Comparison of ENCODE assay signal across 11 cellular contexts in the genomic region with DNA sequence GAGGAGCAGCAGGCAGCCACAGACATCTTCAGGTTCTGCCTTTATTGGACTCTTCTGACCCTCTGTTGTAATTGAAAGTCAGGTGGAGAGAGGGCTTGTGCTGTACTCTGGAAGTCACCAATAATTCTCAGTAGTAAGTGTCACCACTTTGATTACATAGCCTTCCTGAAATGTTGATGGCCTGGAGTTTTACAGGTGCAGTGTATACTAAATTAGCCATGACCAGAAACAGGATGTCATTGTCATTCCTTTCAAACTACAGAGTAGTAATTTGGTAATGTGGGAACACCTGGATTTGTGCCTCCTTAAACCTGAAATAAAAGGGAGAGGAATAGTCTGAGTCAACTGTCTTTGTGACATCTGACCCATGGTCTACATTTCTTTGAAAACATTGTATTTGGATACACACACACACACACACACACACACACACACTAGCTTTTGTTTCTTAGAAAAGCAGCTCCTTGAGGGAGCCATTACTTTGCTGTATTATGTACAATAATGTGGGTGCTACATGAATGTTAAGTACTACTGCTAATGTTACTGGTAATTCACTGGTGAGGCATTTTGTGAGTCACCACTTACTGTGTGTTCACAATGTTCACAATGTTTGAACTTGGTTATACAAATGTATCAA. TPM values are rescaled to one million over a fixed set of nuclear protein-coding genes. Genes with fewer than 3 reads are reported as not detected.
DNase-seq lines count a peak whose midpoint lies in the region; ATAC-seq and TF ChIP-seq lines count a peak whose summit lies in the region.
"Had no signal": no experiment of that assay in that cellular context is flagged by ENCODE, and none has a peak within 500 bp of the region (broad histone marks: within the 10 kb centered on the region; RNA-seq: fewer than 3 reads in every experiment).

No MANE protein-coding gene starts in this region.

- H3K27ac ChIP-seq in spleen, result no peak overlapping the region
- H3K27ac ChIP-seq: coronary artery had no signal

- intact Hi-C loops in Calu3 (cut with micrococcal nuclease; ENCODE audit: unreplicated experiment), result no loop called here
- intact Hi-C loops in spleen (cut with DNase I; ENCODE audit: low total_unique reads), result no loop called here

- no peak for DNase-seq in Calu3
- peak; percentile 54 for DNase-seq in NCI-H146 treated with DMSO at 0.1 percent for 48 hours (lab: John Stamatoyannopoulos, UW; ENCODE audit: unreplicated experiment)
- DNase-seq in kidney glomerular epithelial cell (lab: John Stamatoyannopoulos, UW), result peak; percentile 19
- no peak for DNase-seq in spleen
- DNase-seq in stimulated activated naive CD8-positive, alpha-beta T cell treated with anti-CD3 and anti-CD28 coated beads, Interleukin-15, Interleukin-2, amounts not matched to agents 100 U/mL and 50 U/mL, for 24 hours, result no peak
- DNase-seq in activated naive CD8-positive, alpha-beta T cell treated with anti-CD3 and anti-CD28 coated beads for 36 hours, result no peak
- DNase-seq in SIG-M5 (lab: John Stamatoyannopoulos, UW), result no peak
- DNase-seq: stimulated activated naive CD4-positive, alpha-beta T cell had no signal

- peaks cover 26% of the 10 kb centered on the region for H3K4me1 Mint-ChIP-seq in Calu3 (ENCODE audit: low read depth, unreplicated experiment)
- no peaks in the 10 kb centered on the region for H3K4me1 Mint-ChIP-seq in activated T-helper 17 cell treated with anti-CD3 and anti-CD28 coated beads, Interleukin-2, amount 50 U/mL, for 72 hours
- no peaks in the 10 kb centered on the region for H3K4me1 Mint-ChIP-seq in activated naive CD8-positive, alpha-beta T cell treated with anti-CD3 and anti-CD28 coated beads for 36 hours
- H3K4me1 Mint-ChIP-seq: B cell had no signal

- TF ChIP-seq CTCF in Calu3 (IDR thresholded peaks at IDR 0.05; ENCODE audit: unreplicated experiment) (no peak), spleen (IDR thresholded peaks at IDR 0.05 in 8 of 11, conservative IDR thresholded peaks at IDR 0.05 in 3 of 11) (no peak)

- H3K27me3 Mint-ChIP-seq in Calu3 (ENCODE audit: unreplicated experiment), result no peaks in the 10 kb centered on the region
- no peaks in the 10 kb centered on the region for H3K27me3 Mint-ChIP-seq in activated T-helper 17 cell treated with anti-CD3 and anti-CD28 coated beads, Interleukin-2, amount 50 U/mL, for 72 hours
- H3K27me3 Mint-ChIP-seq in activated naive CD8-positive, alpha-beta T cell treated with anti-CD3 and anti-CD28 coated beads for 36 hours, result peaks cover 3% of the 10 kb centered on the region
- H3K27me3 Mint-ChIP-seq: B cell had no signal

- CTCF ChIA-PET in Calu3 (lab: Charles Lee), result interaction anchor here (0.6 to 1.8 kb wide), 6 partner anchors 11 to 535 kb away, joined by 3 to 12 read pairs (median 4); a partner anchor contains a TSS

- peak overlapping the region; percentile 7 for H3K27ac Mint-ChIP-seq in Calu3 (ENCODE audit: unreplicated experiment)
- H3K27ac Mint-ChIP-seq in activated T-helper 17 cell treated with anti-CD3 and anti-CD28 coated beads, Interleukin-2, amount 50 U/mL, for 72 hours, result no peak overlapping the region
- H3K27ac Mint-ChIP-seq in activated naive CD8-positive, alpha-beta T cell treated with anti-CD3 and anti-CD28 coated beads for 36 hours, result no peak overlapping the region
- H3K27ac Mint-ChIP-seq: B cell had no signal

- peak; percentile 51 for ATAC-seq in activated T-helper 17 cell treated with anti-CD3 and anti-CD28 coated beads, Interleukin-2, amount 50 U/mL, for 72 hours (replicated peaks)
- no peak for ATAC-seq in stimulated activated naive CD8-positive, alpha-beta T cell treated with anti-CD3 and anti-CD28 coated beads, Interleukin-15, Interleukin-2, amounts not matched to agents 100 U/mL and 50 U/mL, for 24 hours

- no peaks in the 10 kb centered on the region for H3K4me1 ChIP-seq in spleen

- no peaks in the 10 kb centered on the region for H3K27me3 ChIP-seq in spleen (replicated peaks in 1 of 7)

- BruUV-seq in Calu3 (replicated peaks; lab: Mats Ljungman, UMichigan), result no TSS peak

- H3K9me3 ChIP-seq in spleen, result peaks cover 0 to 5% (median 1%) of the 10 kb centered on the region in 8 donors

- no peak overlapping the region for H3K4me3 ChIP-seq in spleen
- H3K4me3 ChIP-seq: coronary artery had no signal

- no peaks in the 10 kb centered on the region for H3K36me3 ChIP-seq in spleen

- H3K9me3 Mint-ChIP-seq in Calu3 (ENCODE audit: low read depth, unreplicated experiment), result peaks cover 2% of the 10 kb centered on the region
- no peaks in the 10 kb centered on the region for H3K9me3 Mint-ChIP-seq in activated T-helper 17 cell treated with anti-CD3 and anti-CD28 coated beads, Interleukin-2, amount 50 U/mL, for 72 hours
- H3K9me3 Mint-ChIP-seq in activated naive CD8-positive, alpha-beta T cell treated with anti-CD3 and anti-CD28 coated beads for 36 hours, result no peaks in the 10 kb centered on the region

- H3K36me3 Mint-ChIP-seq in Calu3 (ENCODE audit: insufficient read depth, unreplicated experiment), result no peaks in the 10 kb centered on the region
- no peaks in the 10 kb centered on the region for H3K36me3 Mint-ChIP-seq in activated T-helper 17 cell treated with anti-CD3 and anti-CD28 coated beads, Interleukin-2, amount 50 U/mL, for 72 hours (ENCODE audit: low read depth)
- H3K36me3 Mint-ChIP-seq in activated naive CD8-positive, alpha-beta T cell treated with anti-CD3 and anti-CD28 coated beads for 36 hours, result no peaks in the 10 kb centered on the region

- no peak overlapping the region for H3K4me3 Mint-ChIP-seq in Calu3 (ENCODE audit: low read depth, unreplicated experiment)
- no peak overlapping the region for H3K4me3 Mint-ChIP-seq in activated T-helper 17 cell treated with anti-CD3 and anti-CD28 coated beads, Interleukin-2, amount 50 U/mL, for 72 hours
- H3K4me3 Mint-ChIP-seq in activated naive CD8-positive, alpha-beta T cell treated with anti-CD3 and anti-CD28 coated beads for 36 hours, result no peak overlapping the region
- H3K4me3 Mint-ChIP-seq: B cell had no signal

- no peak for TF ChIP-seq POLR2A in spleen (IDR thresholded peaks at IDR 0.05)

RNA-seq across cellular contexts. Expression of a gene that starts 19.6 kb away (rescaled TPM):
- total RNA-seq in Calu3 (2022), result 30.6 and 31.9 TPM in 2 replicates
- total RNA-seq in activated T-helper 17 cell treated with anti-CD3 and anti-CD28 coated beads, Interleukin-2, amount 50 U/mL, for 72 hours, result 10 to 100 TPM; 12.4 to 17.0 TPM
- total RNA-seq in spleen, result 10 to 100 TPM; 15.8 to 40.9 (median 31.9) TPM
- polyA plus RNA-seq in spleen, result 10 to 100 TPM; 12.9 to 25.3 (median 15.8) TPM
- 10 to 100 TPM; 12.2 to 13.8 TPM for total RNA-seq in activated naive CD8-positive, alpha-beta T cell treated with anti-CD3 and anti-CD28 coated beads for 36 hours

Comparison
In these comparisons a context has a peak if more than half of its experiments do, and no peak if none do; other contexts are left out.
1. DNase-seq: peak in NCI-H146 treated with DMSO at 0.1 percent for 48 hours (single experiment) and kidney glomerular epithelial cell (single experiment); none in Calu3 (single experiment), spleen (single experiment), stimulated activated naive CD8-positive, alpha-beta T cell treated with anti-CD3 and anti-CD28 coated beads, Interleukin-15, Interleukin-2, amounts not matched to agents 100 U/mL and 50 U/mL, for 24 hours (single experiment), activated naive CD8-positive, alpha-beta T cell treated with anti-CD3 and anti-CD28 coated beads for 36 hours (single experiment) and SIG-M5 (single experiment).